Comparison of ENCODE assay signal across 1 cellular context in the genomic region with DNA sequence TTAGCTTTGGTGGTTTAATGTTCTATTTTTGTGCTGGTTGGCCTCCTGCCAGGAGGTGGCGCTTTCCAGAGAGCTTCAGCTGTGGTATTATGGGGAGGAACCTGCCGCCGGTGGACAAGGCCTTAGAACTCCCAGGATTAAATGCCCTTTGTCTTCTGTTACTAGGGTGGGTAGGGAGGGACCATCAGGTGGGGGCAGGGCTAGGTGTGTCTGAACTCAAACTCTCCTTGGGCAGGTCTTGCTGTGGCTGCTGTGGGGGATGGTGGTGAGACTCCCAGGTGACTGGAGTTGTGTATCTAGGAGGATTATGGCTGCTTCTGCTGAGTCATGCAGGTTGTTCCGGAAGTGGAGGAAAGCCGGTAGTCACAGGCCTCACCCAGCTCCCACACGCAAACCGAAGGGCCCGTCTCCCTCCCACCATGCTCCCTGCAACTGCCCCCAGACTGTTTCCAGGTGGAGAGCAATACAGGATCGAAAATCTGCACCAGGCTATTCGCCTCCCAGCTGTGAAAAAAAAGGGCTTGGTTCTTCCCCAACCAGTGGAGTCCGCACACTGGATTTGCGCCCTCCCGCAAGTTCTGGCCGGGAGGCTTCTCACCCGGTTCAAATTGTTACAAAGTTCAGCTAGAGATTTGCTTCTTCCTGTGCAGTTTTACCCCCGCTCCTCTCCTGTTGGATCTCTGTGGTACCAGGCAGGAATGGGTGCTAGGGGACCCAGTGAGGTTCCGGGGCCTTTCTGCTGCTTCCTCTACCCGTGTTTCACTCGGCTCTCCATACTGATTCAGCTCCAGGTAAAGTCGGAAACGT.
TF ChIP-seq lines count a peak whose summit lies in the region.

No MANE protein-coding gene starts in this region.

TF ChIP-seq in HCT116, 20 proteins besides CTCF, POLR2A, EP300 and RAD21 (continued from another document):
- TF ChIP-seq SP1 (IDR thresholded peaks at IDR 0.05; ENCODE audit: low read depth): no peak
- TF ChIP-seq, protein P1, sequence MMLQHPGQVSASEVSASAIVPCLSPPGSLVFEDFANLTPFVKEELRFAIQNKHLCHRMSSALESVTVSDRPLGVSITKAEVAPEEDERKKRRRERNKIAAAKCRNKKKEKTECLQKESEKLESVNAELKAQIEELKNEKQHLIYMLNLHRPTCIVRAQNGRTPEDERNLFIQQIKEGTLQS (IDR thresholded peaks at IDR 0.05): no peak
